26 cellular contexts compared by ENCODE assay signal in genomic region chr11:20634044-20634443, GRCh38. TPM values are rescaled to one million over a fixed set of nuclear protein-coding genes. Genes with fewer than 3 reads are reported as not detected.
A peak's percentile ranks its signal among the peaks of the same experiment; 100 is the strongest.
DNase-seq lines count a peak whose midpoint lies in the region; ATAC-seq and TF ChIP-seq lines count a peak whose summit lies in the region.
"Had no signal": no experiment of that assay in that cellular context is flagged by ENCODE, and none has a peak within 500 bp of the region (broad histone marks: within the 10 kb centered on the region; RNA-seq: fewer than 3 reads in every experiment).

No MANE protein-coding gene starts in this region.

- CTCF ChIA-PET in CD4-positive, alpha-beta memory T cell (lab: Charles Lee; ENCODE audit: partially characterized antibody), result no interaction called here

- DNase-seq in NCI-H146 (lab: John Stamatoyannopoulos, UW) (peak; percentile 31), NCI-H146 treated with DMSO at 0.1 percent for 48 hours (lab: John Stamatoyannopoulos, UW; ENCODE audit: unreplicated experiment) (no peak), WERI-Rb-1 (peak; percentile 45), left lobe of liver (ENCODE audit: low spot score) (no peak)
- DNase-seq in CD4-positive, alpha-beta memory T cell, result no peak
- DNase-seq: activated CD4-positive, alpha-beta T cell treated with anti-CD3 and anti-CD28 coated beads, Interleukin-2, amount 50 U/mL, for 1 hour; activated T-cell treated with anti-CD3 and anti-CD28 coated beads, Interleukin-2, amount 50 U/mL, for 1 hour; body of pancreas; dermis blood vessel endothelial cell; H7; heart right ventricle; kidney glomerular epithelial cell; midbrain; NCI-H1092 treated with DMSO at 0.1 percent for 48 hours; NCI-H2171 treated with DMSO at 0.1 percent for 48 hours; nucleus accumbens; stimulated activated CD4-positive, alpha-beta T cell treated with anti-CD3 and anti-CD28 coated beads, Interleukin-15, amount 100 ng/mL, for 24 hours; upper lobe of left lung had no signal

- no peaks in the 10 kb centered on the region for H3K36me3 ChIP-seq in WERI-Rb-1
- H3K36me3 ChIP-seq in CD4-positive, alpha-beta memory T cell (ENCODE audit: insufficient read depth, low read length), result no peaks in the 10 kb centered on the region
- H3K36me3 ChIP-seq: heart right ventricle, right atrium auricular region, upper lobe of left lung had no signal

- peaks cover 6% of the 10 kb centered on the region for H3K9me3 ChIP-seq in WERI-Rb-1 (ENCODE audit: severe bottlenecking)
- no peaks in the 10 kb centered on the region for H3K9me3 ChIP-seq in CD4-positive, alpha-beta memory T cell (ENCODE audit: control insufficient read depth in 1 of 2, low read length in 2 of 2)
- H3K9me3 ChIP-seq: A549, body of pancreas, right atrium auricular region had no signal

- no peak overlapping the region for H3K4me3 ChIP-seq in WERI-Rb-1 (ENCODE audit: low read depth, low read length)
- no peak overlapping the region for H3K4me3 ChIP-seq in CD4-positive, alpha-beta memory T cell (ENCODE audit: low read length in 2 of 2)
- H3K4me3 ChIP-seq: A549, body of pancreas, heart right ventricle, right atrium auricular region, upper lobe of left lung had no signal

- no peaks in the 10 kb centered on the region for H3K27me3 ChIP-seq in WERI-Rb-1 (ENCODE audit: insufficient read depth, low read depth, severe bottlenecking)
- no peaks in the 10 kb centered on the region for H3K27me3 ChIP-seq in CD4-positive, alpha-beta memory T cell (ENCODE audit: insufficient read depth, low read length)
- H3K27me3 ChIP-seq: body of pancreas, right atrium auricular region, upper lobe of left lung had no signal

- H3K4me1 ChIP-seq in CD4-positive, alpha-beta memory T cell (ENCODE audit: insufficient read depth, low read length), result no peaks in the 10 kb centered on the region
- H3K4me1 ChIP-seq: A549, body of pancreas, heart right ventricle, right atrium auricular region, upper lobe of left lung had no signal

- POLR2A ChIA-PET in CD4-positive, alpha-beta memory T cell (lab: Charles Lee; ENCODE audit: partially characterized antibody), result no interaction called here

- peak; percentile 17; the same call in 1 of the 2 replicates for TF ChIP-seq RAD21 in Ishikawa (IDR thresholded peaks at IDR 0.05; ENCODE audit: low read depth)

- peaks cover 1 to 5% of the 10 kb centered on the region in 2 donors for H3K27me3 Mint-ChIP-seq in CD4-positive, alpha-beta memory T cell
- no peaks in the 10 kb centered on the region for H3K27me3 Mint-ChIP-seq in stimulated activated memory B cell treated with anti-CD40 and anti-IgM and Interleukin-4, amounts not matched to agents 10 μg/mL and 1 μg/mL and 100 μg/mL, for 72 hours

- no peak overlapping the region for H3K4me3 Mint-ChIP-seq in CD4-positive, alpha-beta memory T cell
- no peak overlapping the region for H3K4me3 Mint-ChIP-seq in stimulated activated memory B cell treated with anti-CD40 and anti-IgM and Interleukin-4, amounts not matched to agents 10 μg/mL and 1 μg/mL and 100 μg/mL, for 72 hours
- H3K4me3 Mint-ChIP-seq: activated naive CD4-positive, alpha-beta T cell treated with anti-CD3 and anti-CD28 coated beads, Interleukin-2, amount 50 U/mL, for 24 hours; stimulated activated naive CD8-positive, alpha-beta T cell treated with anti-CD3 and anti-CD28 coated beads, Interleukin-15, Interleukin-2, amounts not matched to agents 100 ng/mL and 50 ng/mL, for 24 hours had no signal

- no peak overlapping the region for H3K27ac Mint-ChIP-seq in CD4-positive, alpha-beta memory T cell
- H3K27ac Mint-ChIP-seq in stimulated activated memory B cell treated with anti-CD40 and anti-IgM and Interleukin-4, amounts not matched to agents 10 μg/mL and 1 μg/mL and 100 μg/mL, for 72 hours, result no peak overlapping the region
- H3K27ac Mint-ChIP-seq: activated naive CD4-positive, alpha-beta T cell treated with anti-CD3 and anti-CD28 coated beads, Interleukin-2, amount 50 U/mL, for 24 hours; stimulated activated naive CD8-positive, alpha-beta T cell treated with anti-CD3 and anti-CD28 coated beads, Interleukin-15, Interleukin-2, amounts not matched to agents 100 ng/mL and 50 ng/mL, for 24 hours had no signal

- no peak overlapping the region for H3K27ac ChIP-seq in WERI-Rb-1
- no peak overlapping the region for H3K27ac ChIP-seq in CD4-positive, alpha-beta memory T cell (ENCODE audit: low read depth, low read length)
- H3K27ac ChIP-seq: A549, body of pancreas, heart right ventricle, right atrium auricular region, upper lobe of left lung had no signal

- intact Hi-C loops in CD4-positive, alpha-beta memory T cell (cut with micrococcal nuclease), result no loop called here

- TF ChIP-seq EP300 in Ishikawa (IDR thresholded peaks at IDR 0.05; ENCODE audit: borderline replicate concordance), result no peak

- H3K4me1 Mint-ChIP-seq in CD4-positive, alpha-beta memory T cell, result no peaks in the 10 kb centered on the region
- no peaks in the 10 kb centered on the region for H3K4me1 Mint-ChIP-seq in stimulated activated memory B cell treated with anti-CD40 and anti-IgM and Interleukin-4, amounts not matched to agents 10 μg/mL and 1 μg/mL and 100 μg/mL, for 72 hours
- H3K4me1 Mint-ChIP-seq: activated naive CD4-positive, alpha-beta T cell treated with anti-CD3 and anti-CD28 coated beads, Interleukin-2, amount 50 U/mL, for 24 hours had no signal

- TF ChIP-seq CTCF in WERI-Rb-1 (IDR thresholded peaks at IDR 0.05; ENCODE audit: low read depth, low read length), result peak; percentile 67

- no peaks in the 10 kb centered on the region for H3K9me3 Mint-ChIP-seq in CD4-positive, alpha-beta memory T cell
- no peaks in the 10 kb centered on the region for H3K9me3 Mint-ChIP-seq in stimulated activated memory B cell treated with anti-CD40 and anti-IgM and Interleukin-4, amounts not matched to agents 10 μg/mL and 1 μg/mL and 100 μg/mL, for 72 hours
- H3K9me3 Mint-ChIP-seq: activated naive CD4-positive, alpha-beta T cell treated with anti-CD3 and anti-CD28 coated beads, Interleukin-2, amount 50 U/mL, for 24 hours; stimulated activated naive CD8-positive, alpha-beta T cell treated with anti-CD3 and anti-CD28 coated beads, Interleukin-15, Interleukin-2, amounts not matched to agents 100 ng/mL and 50 ng/mL, for 24 hours had no signal

- ATAC-seq in left lobe of liver (peak; percentile 45), GM21515 (IDR thresholded peaks at IDR 0.05; ENCODE audit: unreplicated experiment) (no peak)
- no peak for ATAC-seq in stimulated activated memory B cell treated with anti-CD40 and anti-IgM and Interleukin-4, amounts not matched to agents 10 μg/mL and 1 μg/mL and 100 μg/mL, for 72 hours
- ATAC-seq: body of pancreas, heart right ventricle had no signal

- no peaks in the 10 kb centered on the region for H3K36me3 Mint-ChIP-seq in CD4-positive, alpha-beta memory T cell
- no peaks in the 10 kb centered on the region for H3K36me3 Mint-ChIP-seq in stimulated activated memory B cell treated with anti-CD40 and anti-IgM and Interleukin-4, amounts not matched to agents 10 μg/mL and 1 μg/mL and 100 μg/mL, for 72 hours
- H3K36me3 Mint-ChIP-seq: activated naive CD4-positive, alpha-beta T cell treated with anti-CD3 and anti-CD28 coated beads, Interleukin-2, amount 50 U/mL, for 24 hours had no signal

TF ChIP-seq in Ishikawa, 13 proteins besides CTCF, POLR2A, EP300 and RAD21 (continues in another document):
- TF ChIP-seq CEBPB (IDR thresholded peaks at IDR 0.05) (no peak), TEAD4 (IDR thresholded peaks at IDR 0.05) (no peak), CREB1 (IDR thresholded peaks at IDR 0.05; ENCODE audit: low read depth) (no peak), TCF12 (IDR thresholded peaks at IDR 0.05; ENCODE audit: low read depth) (no peak), MAX (IDR thresholded peaks at IDR 0.05) (no peak), YY1 (IDR thresholded peaks at IDR 0.05; ENCODE audit: low read depth) (no peak), USF1 (IDR thresholded peaks at IDR 0.05) (no peak), TAF1 (IDR thresholded peaks at IDR 0.05; ENCODE audit: low read depth) (no peak), REST (IDR thresholded peaks at IDR 0.05; ENCODE audit: low read depth) (no peak), EGR1 (IDR thresholded peaks at IDR 0.05) (no peak), ZBTB7A (IDR thresholded peaks at IDR 0.05; ENCODE audit: low read depth) (no peak)

RNA-seq across cellular contexts. Expression of gene SLC6A5, which starts 34.6 kb away (rescaled TPM):
- not detected for total RNA-seq in left lobe of liver
- total RNA-seq in CD4-positive, alpha-beta memory T cell, result not detected
- polyA plus RNA-seq in CD4-positive, alpha-beta memory T cell, result not detected
- total RNA-seq: body of pancreas, dermis blood vessel endothelial cell, H7, heart right ventricle, upper lobe of left lung had no signal
- polyA plus RNA-seq: A549, esophagus, heart right ventricle had no signal

RNA-seq across cellular contexts. Expression of gene NELL1, which starts 35.3 kb away (rescaled TPM):
- not detected for total RNA-seq in left lobe of liver
- total RNA-seq in CD4-positive, alpha-beta memory T cell, result not detected
- polyA plus RNA-seq in CD4-positive, alpha-beta memory T cell, result not detected
- total RNA-seq: body of pancreas, dermis blood vessel endothelial cell, heart right ventricle, right atrium auricular region had no signal
- polyA plus RNA-seq: A549, heart right ventricle had no signal

Comparison
In these comparisons a context has a peak if more than half of its experiments do, and no peak if none do; other contexts are left out.
1. DNase-seq: peak in NCI-H146 (single experiment) and WERI-Rb-1 (single experiment); none in NCI-H146 treated with DMSO at 0.1 percent for 48 hours (single experiment), left lobe of liver (single experiment) and CD4-positive, alpha-beta memory T cell (0 of 5).